ENCODE assay signal across 1 cellular context in the genomic region with DNA sequence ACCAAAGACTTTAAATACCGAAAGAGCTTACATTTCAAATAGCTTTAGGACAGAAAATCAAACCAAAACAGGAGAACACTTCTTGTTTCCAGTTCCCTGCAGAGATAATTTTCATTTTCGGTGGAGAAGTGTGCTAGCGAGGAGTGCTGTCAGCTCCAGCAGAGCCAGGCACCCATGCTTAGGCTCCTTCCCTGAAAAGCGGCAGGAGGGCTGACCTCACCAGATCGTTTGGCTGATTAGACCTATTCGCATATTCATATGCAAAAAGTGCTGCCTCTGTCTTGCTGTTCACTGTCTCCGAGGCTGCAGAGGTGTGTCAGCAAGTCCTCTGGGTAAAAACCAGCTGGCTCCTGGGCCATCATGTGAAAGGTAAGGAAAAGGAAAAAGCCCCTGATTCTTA.
TF ChIP-seq lines count a peak whose summit lies in the region.

No MANE protein-coding gene starts in this region.

TF ChIP-seq in H1, 55 proteins besides CTCF, POLR2A, EP300 and RAD21:
- no peak for TF ChIP-seq HDAC2 (IDR thresholded peaks at IDR 0.05; ENCODE audit: borderline replicate concordance in 1 of 2, low read depth in 2 of 2, low read length in 2 of 2)
- TF ChIP-seq NRF1 (IDR thresholded peaks at IDR 0.05; ENCODE audit: low read depth, low read length) = no peak
- TF ChIP-seq TAF1 (IDR thresholded peaks at IDR 0.05; ENCODE audit: low read depth, low read length) = no peak
- TF ChIP-seq CREB1 (IDR thresholded peaks at IDR 0.05) = no peak
- no peak for TF ChIP-seq YY1 (IDR thresholded peaks at IDR 0.05; ENCODE audit: low read depth, low read length)
- TF ChIP-seq, protein P1, sequence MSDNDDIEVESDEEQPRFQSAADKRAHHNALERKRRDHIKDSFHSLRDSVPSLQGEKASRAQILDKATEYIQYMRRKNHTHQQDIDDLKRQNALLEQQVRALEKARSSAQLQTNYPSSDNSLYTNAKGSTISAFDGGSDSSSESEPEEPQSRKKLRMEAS (IDR thresholded peaks at IDR 0.05) = no peak
- no peak for TF ChIP-seq ZNF274 (IDR thresholded peaks at IDR 0.05; ENCODE audit: borderline replicate concordance, extremely low read depth, low read length)
- no peak for TF ChIP-seq GTF2F1 (IDR thresholded peaks at IDR 0.05; ENCODE audit: borderline replicate concordance, low read depth, low read length)
- no peak for TF ChIP-seq CEBPB (IDR thresholded peaks at IDR 0.05; ENCODE audit: low read depth, low read length)
